11 cellular contexts compared by ENCODE assay signal in the genomic region with DNA sequence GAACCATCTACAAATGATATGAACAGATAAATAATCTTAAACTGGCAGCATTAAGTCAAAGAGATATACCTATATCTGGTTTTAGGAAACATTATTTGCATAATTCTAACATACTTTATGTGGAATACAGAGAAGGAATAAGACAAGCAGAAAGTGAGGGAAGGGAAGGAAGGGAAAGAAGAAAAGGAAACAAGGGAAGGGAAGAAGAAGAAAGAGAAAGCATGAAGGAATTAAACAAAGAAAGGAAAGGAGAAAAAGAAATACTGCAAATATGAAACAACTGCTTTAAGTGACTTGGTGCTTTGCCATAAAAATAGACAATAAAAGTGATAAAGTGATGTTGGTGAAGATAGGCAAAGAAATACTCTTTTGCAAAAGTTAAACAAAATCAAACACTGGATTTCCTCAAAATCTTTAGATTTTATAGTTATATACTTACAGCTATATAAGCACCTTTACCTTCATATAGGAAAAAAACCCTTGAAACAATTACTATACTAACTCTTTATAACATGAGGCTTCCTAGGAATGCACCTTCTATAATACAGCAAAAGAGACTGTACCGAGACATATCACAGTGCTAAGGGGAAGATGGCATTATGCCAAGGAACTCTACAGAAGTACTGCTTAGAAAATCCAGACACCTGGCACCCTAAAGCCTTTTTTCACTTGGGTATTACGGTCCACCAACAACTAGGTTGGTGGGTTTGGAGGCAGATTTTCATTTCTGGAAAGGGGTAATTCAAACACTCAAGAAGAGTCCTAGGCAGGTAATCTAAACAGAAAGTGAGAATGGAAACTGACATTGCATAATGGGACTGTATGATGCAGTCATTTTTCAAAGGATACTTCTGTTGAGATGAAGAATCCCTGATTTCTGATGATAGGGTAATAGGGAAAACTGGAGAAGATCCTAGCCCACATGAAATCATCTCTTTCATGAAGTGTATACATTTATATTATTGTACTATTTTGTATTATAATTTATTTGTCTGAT. TPM values are rescaled to one million over a fixed set of nuclear protein-coding genes. Genes with fewer than 3 reads are reported as not detected.
DNase-seq lines count a peak whose midpoint lies in the region; ATAC-seq and TF ChIP-seq lines count a peak whose summit lies in the region.
"Had no signal": no experiment of that assay in that cellular context is flagged by ENCODE, and none has a peak within 500 bp of the region (broad histone marks: within the 10 kb centered on the region; RNA-seq: fewer than 3 reads in every experiment).

No MANE protein-coding gene starts in this region.

- DNase-seq in cardiac muscle cell (ENCODE audit: low read depth in 1 of 2, low spot score in 1 of 2) (peak; percentile 55 to 71), Right ventricle myocardium inferior (ENCODE audit: missing footprints) (no peak), NCI-H1105 (lab: John Stamatoyannopoulos, UW) (peak; percentile 85), amniotic epithelial cell (ENCODE audit: low read depth) (peak; percentile 52), aorta (no peak), DMS114 treated with DMSO at 0.1 percent for 48 hours (lab: John Stamatoyannopoulos, UW; ENCODE audit: unreplicated experiment) (no peak), T-helper 1 cell (no peak)
- DNase-seq in CD8-positive, alpha-beta memory T cell: no peak
- DNase-seq: effector CD4-positive, alpha-beta T cell; MV-4-11 had no signal

- H3K27me3 ChIP-seq in cardiac muscle cell (no peaks in the 10 kb centered on the region), aorta (ENCODE audit: control insufficient read depth in 1 of 2, insufficient read depth in 2 of 2, low read length in 1 of 2) (no peaks in the 10 kb centered on the region)
- no peaks in the 10 kb centered on the region for H3K27me3 ChIP-seq in CD8-positive, alpha-beta memory T cell (ENCODE audit: insufficient read depth, low read length, poor library complexity, severe bottlenecking)
- H3K27me3 ChIP-seq: BLaER1 had no signal

- no peak overlapping the region for H3K27ac ChIP-seq in cardiac muscle cell
- H3K27ac ChIP-seq in aorta (ENCODE audit: low read depth in 1 of 2, low read length in 2 of 2): no peak overlapping the region
- no peak overlapping the region for H3K27ac ChIP-seq in CD8-positive, alpha-beta memory T cell (ENCODE audit: low read depth, low read length)
- H3K27ac ChIP-seq: BLaER1 had no signal

- TF ChIP-seq CTCF in cardiac muscle cell (IDR thresholded peaks at IDR 0.05; ENCODE audit: low read depth, low read length): no peak

- H3K27me3 Mint-ChIP-seq in CD8-positive, alpha-beta memory T cell: no peaks in the 10 kb centered on the region

- no peak overlapping the region for H3K4me3 Mint-ChIP-seq in CD8-positive, alpha-beta memory T cell

- 23 to 27% methylated on average over 2 of the region's 2 CpGs for WGBS in aorta, 2 donors

- CTCF ChIA-PET in CD8-positive, alpha-beta memory T cell (lab: Charles Lee): no interaction called here

- H3K9me3 Mint-ChIP-seq in CD8-positive, alpha-beta memory T cell: peaks cover 9 to 25% (median 19%) of the 10 kb centered on the region in 5 donors

- no peak overlapping the region for H3K4me3 ChIP-seq in cardiac muscle cell
- no peak overlapping the region for H3K4me3 ChIP-seq in aorta (ENCODE audit: low read length in 2 of 2)
- H3K4me3 ChIP-seq in CD8-positive, alpha-beta memory T cell (ENCODE audit: low read length): no peak overlapping the region
- H3K4me3 ChIP-seq: BLaER1 had no signal

- H3K27ac Mint-ChIP-seq in CD8-positive, alpha-beta memory T cell: peak overlapping the region in 1 of 8 donors; percentile 48

- H3K4me1 ChIP-seq in cardiac muscle cell (ENCODE audit: low read depth) (peaks cover 28% of the 10 kb centered on the region), aorta (ENCODE audit: control insufficient read depth in 1 of 2, insufficient read depth in 2 of 2, low read length in 2 of 2) (peaks cover 0 to 4% of the 10 kb centered on the region in 2 donors)
- H3K4me1 ChIP-seq in CD8-positive, alpha-beta memory T cell (ENCODE audit: insufficient read depth, low read length): no peaks in the 10 kb centered on the region
- H3K4me1 ChIP-seq: BLaER1 had no signal

- peaks cover 15 to 39% (median 32%) of the 10 kb centered on the region in 3 donors for H3K36me3 Mint-ChIP-seq in CD8-positive, alpha-beta memory T cell

- POLR2A ChIA-PET in CD8-positive, alpha-beta memory T cell (lab: Charles Lee): no interaction called here

- intact Hi-C loops in Right ventricle myocardium inferior (cut with DNase I): no loop called here
- intact Hi-C loops in aorta (cut with DNase I): no loop called here

- no peaks in the 10 kb centered on the region for H3K9me3 ChIP-seq in cardiac muscle cell (ENCODE audit: low read depth)
- no peaks in the 10 kb centered on the region for H3K9me3 ChIP-seq in aorta (ENCODE audit: control insufficient read depth, low read length)
- peaks cover 4% of the 10 kb centered on the region for H3K9me3 ChIP-seq in CD8-positive, alpha-beta memory T cell (ENCODE audit: low read length)

- H3K36me3 ChIP-seq in cardiac muscle cell (no peaks in the 10 kb centered on the region), aorta (ENCODE audit: control insufficient read depth in 1 of 2, insufficient read depth in 2 of 2, low read length in 1 of 2) (no peaks in the 10 kb centered on the region)
- H3K36me3 ChIP-seq in CD8-positive, alpha-beta memory T cell (ENCODE audit: insufficient read depth, low read length): no peaks in the 10 kb centered on the region

- H3K4me1 Mint-ChIP-seq in CD8-positive, alpha-beta memory T cell: peaks cover 8 to 19% (median 13%) of the 10 kb centered on the region in 3 donors

- no peak for ATAC-seq in Right ventricle myocardium inferior
- peak; percentile 41 for ATAC-seq in aorta (ENCODE audit: low FRiP score)

RNA-seq across cellular contexts. Expression of a gene that starts 19.8 kb away (rescaled TPM):
- total RNA-seq in cardiac muscle cell (95.4 and 147 TPM in 2 replicates), Right ventricle myocardium inferior (41.1 TPM), aorta (10 to 100 TPM; 50.3 to 60.7 TPM)
- polyA plus RNA-seq in cardiac muscle cell (126 and 197 TPM in 2 replicates), aorta (10 to 100 TPM; 36.2 to 44.5 TPM)
- total RNA-seq in CD8-positive, alpha-beta memory T cell: 10 to 100 TPM; 23.3 to 23.7 TPM
- polyA plus RNA-seq in CD8-positive, alpha-beta memory T cell: 8.4 TPM

Comparison
In these comparisons a context has a peak if more than half of its experiments do, and no peak if none do; other contexts are left out.
1. DNase-seq: peak in cardiac muscle cell (2 of 2), NCI-H1105 (single experiment) and amniotic epithelial cell (single experiment); none in Right ventricle myocardium inferior (single experiment), aorta (0 of 2), CD8-positive, alpha-beta memory T cell (0 of 5), DMS114 treated with DMSO at 0.1 percent for 48 hours (single experiment) and T-helper 1 cell (0 of 5).